In the genomic region with DNA sequence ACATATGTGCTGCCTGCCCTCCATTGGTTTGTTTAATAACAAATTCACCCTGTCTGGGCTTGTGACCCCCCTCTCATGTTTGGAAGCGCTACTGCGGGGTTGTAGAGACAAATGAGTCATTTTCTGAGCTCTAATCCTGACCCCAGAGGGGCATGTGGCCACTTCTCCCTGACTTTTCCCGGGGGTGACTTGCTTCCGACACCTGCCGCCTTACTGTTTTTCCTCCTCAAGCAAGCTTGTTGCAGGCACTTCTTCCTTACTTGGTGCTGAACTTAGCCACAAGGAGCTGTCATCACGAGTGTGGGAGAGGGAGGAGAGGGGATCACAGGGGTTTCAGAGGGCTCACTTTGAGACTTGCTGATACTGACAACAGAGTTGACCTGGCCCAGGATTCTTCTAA, we compare ENCODE assay signal across 18 cellular contexts.
DNase-seq lines count a peak whose midpoint lies in the region; ATAC-seq and TF ChIP-seq lines count a peak whose summit lies in the region.
"Had no signal": no experiment of that assay in that cellular context is flagged by ENCODE, and none has a peak within 500 bp of the region (broad histone marks: within the 10 kb centered on the region; RNA-seq: fewer than 3 reads in every experiment).

No MANE protein-coding gene starts in this region.

- DNase-seq in T-helper 1 cell, result no peak
- no peak for DNase-seq in T-helper 17 cell
- DNase-seq in dermis blood vessel endothelial cell, result peak; percentile 49
- DNase-seq in NCI-H526 treated with DMSO at 0.1 percent for 48 hours (lab: John Stamatoyannopoulos, UW), result no peak
- no peak for DNase-seq in effector CD4-positive, alpha-beta T cell
- no peak for DNase-seq in chondrocyte (ENCODE audit: low spot score)
- DNase-seq: 8988T; activated effector memory CD4-positive, alpha-beta T cell treated with anti-CD3 and anti-CD28 coated beads, Interleukin-2, amount 50 U/mL, for 16 hours; COR-L47; erythroblast; GOT3; hypothalamus; KG1; NCI-H1417 treated with DMSO at 0.1 percent for 48 hours; NCI-H446; nephron progenitor cell had no signal

- ATAC-seq in T-helper 17 cell, result no peak

- H3K36me3 Mint-ChIP-seq in T-helper 1 cell treated with Interleukin-12 subunit alpha and Interleukin-12 subunit beta and Interleukin-4 antibody, amounts not matched to agents 30 μg/mL and 1 μg/mL, for 36 hours (ENCODE audit: low read depth), result peaks cover 12% of the 10 kb centered on the region
- no peaks in the 10 kb centered on the region for H3K36me3 Mint-ChIP-seq in T-helper 17 cell (ENCODE audit: low read depth)
- H3K36me3 Mint-ChIP-seq in chondrocyte (ENCODE audit: low read depth), result no peaks in the 10 kb centered on the region

- H3K27me3 Mint-ChIP-seq in T-helper 1 cell treated with Interleukin-12 subunit alpha and Interleukin-12 subunit beta and Interleukin-4 antibody, amounts not matched to agents 30 μg/mL and 1 μg/mL, for 36 hours (ENCODE audit: low read depth), result no peaks in the 10 kb centered on the region
- H3K27me3 Mint-ChIP-seq in T-helper 17 cell, result no peaks in the 10 kb centered on the region
- H3K27me3 Mint-ChIP-seq in chondrocyte (ENCODE audit: low read depth), result no peaks in the 10 kb centered on the region

- peaks cover 42% of the 10 kb centered on the region for H3K4me1 Mint-ChIP-seq in T-helper 1 cell treated with Interleukin-12 subunit alpha and Interleukin-12 subunit beta and Interleukin-4 antibody, amounts not matched to agents 30 μg/mL and 1 μg/mL, for 36 hours (ENCODE audit: low read depth)
- H3K4me1 Mint-ChIP-seq in T-helper 17 cell (peaks cover 33% of the 10 kb centered on the region), chondrocyte (ENCODE audit: low read depth) (peaks cover 26% of the 10 kb centered on the region)

- H3K27ac Mint-ChIP-seq in T-helper 1 cell treated with Interleukin-12 subunit alpha and Interleukin-12 subunit beta and Interleukin-4 antibody, amounts not matched to agents 30 μg/mL and 1 μg/mL, for 36 hours, result peak overlapping the region; percentile 95
- H3K27ac Mint-ChIP-seq in T-helper 17 cell, result peak overlapping the region; percentile 96
- H3K27ac Mint-ChIP-seq in chondrocyte (ENCODE audit: unreplicated experiment), result no peak overlapping the region

- H3K4me3 ChIP-seq in skeletal muscle tissue (ENCODE audit: low read length in 3 of 3), result no peak overlapping the region

- peak overlapping the region; percentile 76 for H3K27ac ChIP-seq in skeletal muscle tissue (ENCODE audit: low read depth, low read length)

- H3K9me3 ChIP-seq in T-helper 17 cell (ENCODE audit: control insufficient read depth, low read length, poor library complexity, severe bottlenecking), result no peaks in the 10 kb centered on the region
- H3K9me3 ChIP-seq in skeletal muscle tissue (ENCODE audit: control insufficient read depth in 3 of 3, low read length in 3 of 3), result no peaks in the 10 kb centered on the region

- no peak overlapping the region for H3K9ac ChIP-seq in skeletal muscle tissue (ENCODE audit: low read depth in 1 of 3, low read length in 3 of 3)

- TF ChIP-seq CTCF in chondrocyte (IDR thresholded peaks at IDR 0.05), result no peak

- H3K27me3 ChIP-seq in skeletal muscle tissue (ENCODE audit: control insufficient read depth in 3 of 3, insufficient read depth in 3 of 3, low read length in 3 of 3), result peaks cover 0 to 12% (median 3%) of the 10 kb centered on the region in 3 donors

- H3K36me3 ChIP-seq in skeletal muscle tissue (ENCODE audit: control insufficient read depth in 3 of 3, insufficient read depth in 3 of 3, low read length in 3 of 3), result no peaks in the 10 kb centered on the region

- H3K4me1 ChIP-seq in skeletal muscle tissue (ENCODE audit: control insufficient read depth in 3 of 3, insufficient read depth in 3 of 3, low read length in 3 of 3), result peaks cover 15 to 32% (median 31%) of the 10 kb centered on the region in 3 donors

- peak overlapping the region; percentile 76 for H3K4me3 Mint-ChIP-seq in T-helper 1 cell treated with Interleukin-12 subunit alpha and Interleukin-12 subunit beta and Interleukin-4 antibody, amounts not matched to agents 30 μg/mL and 1 μg/mL, for 36 hours
- H3K4me3 Mint-ChIP-seq in T-helper 17 cell (peak overlapping the region; percentile 94), chondrocyte (ENCODE audit: unreplicated experiment) (no peak overlapping the region)
- H3K4me3 Mint-ChIP-seq: nephron progenitor cell had no signal

- H3K9me3 Mint-ChIP-seq in T-helper 1 cell treated with Interleukin-12 subunit alpha and Interleukin-12 subunit beta and Interleukin-4 antibody, amounts not matched to agents 30 μg/mL and 1 μg/mL, for 36 hours, result no peaks in the 10 kb centered on the region
- H3K9me3 Mint-ChIP-seq in chondrocyte (ENCODE audit: low read depth), result no peaks in the 10 kb centered on the region
